In genomic region chr7:156374335-156374734, GRCh38 we compare ENCODE assay signal across 28 cellular contexts.
"Had no signal": no experiment of that assay in that cellular context is flagged by ENCODE, and none has a peak within 500 bp of the region (broad histone marks: within the 10 kb centered on the region; RNA-seq: fewer than 3 reads in every experiment).

No MANE protein-coding gene starts in this region.

- DNase-seq: activated CD4-positive, alpha-beta T cell treated with anti-CD3 and anti-CD28 coated beads, Interleukin-2, amount 10 ng/mL, durations not matched to agents 24 days and 14 days; activated CD4-positive, alpha-beta T cell treated with anti-CD3 and anti-CD28 coated beads, Interleukin-2, amount 50 U/mL, for 4 hours; activated CD8-positive, alpha-beta T cell treated with anti-CD3 and anti-CD28 coated beads for 36 hours; activated effector memory CD4-positive, alpha-beta T cell treated with anti-CD3 and anti-CD28 coated beads, Interleukin-2, amount 50 U/mL, for 16 hours; activated naive CD4-positive, alpha-beta T cell; activated naive CD4-positive, alpha-beta T cell treated with anti-CD3 and anti-CD28 coated beads, Interleukin-2, amount 50 U/mL, for 16 hours; activated naive CD8-positive, alpha-beta T cell treated with anti-CD3 and anti-CD28 coated beads for 36 hours; activated T-cell treated with anti-CD3 and anti-CD28 coated beads, Interleukin-2, amount 50 U/mL, for 1 hour; activated T-cell treated with anti-CD3 and anti-CD28 coated beads, Interleukin-2, amount 50 U/mL, for 72 hours; amniotic stem cell; aorta; brain microvascular endothelial cell; colonic mucosa; MV-4-11; NCI-H1092; NCI-H1436 treated with DMSO at 0.1 percent for 48 hours; NCI-H1694 treated with DMSO at 0.1 percent for 48 hours; NCI-H2029; NCI-H345; NCI-H524 treated with DMSO at 0.1 percent for 48 hours; OCI-M1; Right ventricle myocardium superior; SJCRH30; T1000 had no signal

- H3K36me3 ChIP-seq: brain microvascular endothelial cell, cardiac muscle cell, colonic mucosa, SJCRH30 had no signal

- H3K27ac Mint-ChIP-seq: activated CD4-positive, alpha-beta T cell treated with anti-CD3 and anti-CD28 coated beads, Interleukin-2, amount 10 ng/mL, durations not matched to agents 24 days and 14 days; activated CD8-positive, alpha-beta T cell treated with anti-CD3 and anti-CD28 coated beads for 36 hours; activated naive CD8-positive, alpha-beta T cell treated with anti-CD3 and anti-CD28 coated beads for 36 hours; activated T-cell treated with anti-CD3 and anti-CD28 coated beads, Interleukin-2, amount 50 U/mL, for 72 hours; activated T-helper 17 cell treated with anti-CD3 and anti-CD28 coated beads, Interleukin-2, amount 50 U/mL, for 72 hours had no signal

- H3K4me3 Mint-ChIP-seq: activated CD4-positive, alpha-beta T cell treated with anti-CD3 and anti-CD28 coated beads, Interleukin-2, amount 10 ng/mL, durations not matched to agents 24 days and 14 days; activated CD8-positive, alpha-beta T cell treated with anti-CD3 and anti-CD28 coated beads for 36 hours; activated naive CD8-positive, alpha-beta T cell treated with anti-CD3 and anti-CD28 coated beads for 36 hours; activated T-cell treated with anti-CD3 and anti-CD28 coated beads, Interleukin-2, amount 50 U/mL, for 72 hours; activated T-helper 17 cell treated with anti-CD3 and anti-CD28 coated beads, Interleukin-2, amount 50 U/mL, for 72 hours; central memory CD8-positive, alpha-beta T cell had no signal

- H3K9me3 ChIP-seq: colonic mucosa, SJCRH30 had no signal

- H3K4me3 ChIP-seq: cardiac muscle cell, colonic mucosa, SJCRH30, SK-N-MC had no signal

- H3K9me3 Mint-ChIP-seq: activated CD4-positive, alpha-beta T cell treated with anti-CD3 and anti-CD28 coated beads, Interleukin-2, amount 10 ng/mL, durations not matched to agents 24 days and 14 days had no signal

- H3K27ac ChIP-seq: brain microvascular endothelial cell, cardiac muscle cell, colonic mucosa, SJCRH30, SK-N-MC had no signal

- H3K4me1 Mint-ChIP-seq: activated CD4-positive, alpha-beta T cell treated with anti-CD3 and anti-CD28 coated beads, Interleukin-2, amount 10 ng/mL, durations not matched to agents 24 days and 14 days; activated naive CD8-positive, alpha-beta T cell treated with anti-CD3 and anti-CD28 coated beads for 36 hours; central memory CD8-positive, alpha-beta T cell had no signal

- H3K27me3 ChIP-seq: brain microvascular endothelial cell, cardiac muscle cell, colonic mucosa, SJCRH30 had no signal

- H3K36me3 Mint-ChIP-seq: activated naive CD8-positive, alpha-beta T cell treated with anti-CD3 and anti-CD28 coated beads for 36 hours had no signal

- ATAC-seq: activated CD8-positive, alpha-beta T cell treated with anti-CD3 and anti-CD28 coated beads for 36 hours; activated T-cell treated with anti-CD3 and anti-CD28 coated beads, Interleukin-2, amount 50 U/mL, for 72 hours; activated T-helper 17 cell treated with anti-CD3 and anti-CD28 coated beads, Interleukin-2, amount 50 U/mL, for 72 hours had no signal

- H3K4me1 ChIP-seq: colonic mucosa, SJCRH30 had no signal
